In genomic region chr17:67332162-67332508, GRCh38 we compare ENCODE assay signal across 2 cellular contexts.
A peak's percentile ranks its signal among the peaks of the same experiment; 100 is the strongest.
TF ChIP-seq lines count a peak whose summit lies in the region.
"Not testable (repeated sequence)": the region's sequence is repeated elsewhere in the genome, so short reads cannot be mapped to it uniquely, and the experiment has no call there.

No MANE protein-coding gene starts in this region.

TF ChIP-seq in HepG2, 621 proteins besides CTCF, POLR2A, EP300 and RAD21:
- TF ChIP-seq TBX2 (CRISPR knock-in tag; IDR thresholded peaks at IDR 0.05; ENCODE audit: borderline replicate concordance), result peak; percentile 8; the same call in 1 of the 2 replicates
- peak; percentile 11; the same call in 1 of the 2 replicates for TF ChIP-seq HOXA3 (CRISPR knock-in tag; IDR thresholded peaks at IDR 0.05)
- TF ChIP-seq ZMYM4 (CRISPR knock-in tag; IDR thresholded peaks at IDR 0.05), result peak; percentile 72; the same call in 1 of the 2 replicates
- TF ChIP-seq ZNF331 (CRISPR knock-in tag; IDR thresholded peaks at IDR 0.05), result 0 out of 2 replicates have a peak, but pooled peaks have one; percentile 4
- 0 out of 2 replicates have a peak, but pooled peaks have one; percentile 59 for TF ChIP-seq TRIM24 (CRISPR knock-in tag; IDR thresholded peaks at IDR 0.05)
- TF ChIP-seq SOX6 (IDR thresholded peaks at IDR 0.05), result not testable (repeated sequence)
- peak; percentile 40; the same call in 1 of the 2 replicates for TF ChIP-seq SOX6 (CRISPR knock-in tag; IDR thresholded peaks at IDR 0.05)
- 0 out of 2 replicates have a peak, but pooled peaks have one; percentile 46 for TF ChIP-seq ZNF354B (CRISPR knock-in tag; IDR thresholded peaks at IDR 0.05)
- TF ChIP-seq ZNF644 (CRISPR knock-in tag; IDR thresholded peaks at IDR 0.05; ENCODE audit: low read depth), result peak; percentile 45
- TF ChIP-seq HNF4A (CRISPR knock-in tag; IDR thresholded peaks at IDR 0.05), result peak; percentile 78
- peak; percentile 12; the same call in 1 of the 2 replicates for TF ChIP-seq ATF2 (CRISPR knock-in tag; IDR thresholded peaks at IDR 0.05)
- peak; percentile 6; the same call in 1 of the 2 replicates for TF ChIP-seq ZBTB46 (CRISPR knock-in tag; IDR thresholded peaks at IDR 0.05; ENCODE audit: borderline replicate concordance)
- TF ChIP-seq ZSCAN5A (CRISPR knock-in tag; IDR thresholded peaks at IDR 0.05; ENCODE audit: borderline replicate concordance), result peak; percentile 99; the same call in 1 of the 2 replicates

TF ChIP-seq in liver, 16 proteins besides CTCF, POLR2A, EP300 and RAD21:
- peak; percentile 18 for TF ChIP-seq SP1 (IDR thresholded peaks at IDR 0.05)
- TF ChIP-seq HNF4G (IDR thresholded peaks at IDR 0.05), result peak; percentile 46
- peak; percentile 68 to 85 for TF ChIP-seq HNF4A (conservative IDR thresholded peaks at IDR 0.05)
- peak; percentile 10 for TF ChIP-seq NR2F2 (IDR thresholded peaks at IDR 0.05)
TF ChIP-seq in liver: peak in this region for 4; not testable (repeated sequence) for 12.
